33 cellular contexts compared by ENCODE assay signal in genomic region chr4:182202650-182203049, GRCh38. TPM values are rescaled to one million over a fixed set of nuclear protein-coding genes. Genes with fewer than 3 reads are reported as not detected.
"Had no signal": no experiment of that assay in that cellular context is flagged by ENCODE, and none has a peak within 500 bp of the region (broad histone marks: within the 10 kb centered on the region; RNA-seq: fewer than 3 reads in every experiment).

No MANE protein-coding gene starts in this region.

- ATAC-seq: activated CD4-positive, alpha-beta T cell treated with anti-CD3 and anti-CD28 coated beads for 36 hours; activated CD8-positive, alpha-beta memory T cell treated with anti-CD3 and anti-CD28 coated beads, Interleukin-2, amount 10 ng/mL, durations not matched to agents 7 days and 5 days; activated CD8-positive, alpha-beta T cell treated with anti-CD3 and anti-CD28 coated beads, Interleukin-2, amount 10 ng/mL, durations not matched to agents 7 days and 5 days; gastroesophageal sphincter; T-helper 17 cell had no signal

- H3K9me3 Mint-ChIP-seq: activated CD4-positive, alpha-beta memory T cell treated with anti-CD3 and anti-CD28 coated beads for 36 hours; activated CD4-positive, alpha-beta T cell treated with anti-CD3 and anti-CD28 coated beads, Interleukin-2, amount 10 ng/mL, durations not matched to agents 24 days and 14 days; activated naive CD4-positive, alpha-beta T cell treated with anti-CD3 and anti-CD28 coated beads for 36 hours; activated naive CD4-positive, alpha-beta T cell treated with anti-CD3 and anti-CD28 coated beads, Interleukin-2, amount 50 U/mL, for 24 hours; activated naive CD8-positive, alpha-beta T cell treated with anti-CD3 and anti-CD28 coated beads, Interleukin-2, amount 10 ng/mL, durations not matched to agents 7 days and 5 days; activated T-helper 1 cell treated with anti-CD3 and anti-CD28 coated beads, Interleukin-12 subunit alpha, Interleukin-12 subunit beta, Interleukin-2, Interleukin-4 antibody, amounts not matched to agents 30 ng/mL and 10 ng/mL and 1 ng/mL, durations not matched to agents 14 hours and 24 hours and 36 hours; endodermal cell; T-helper 2 cell treated with Interferon-gamma antibody and Interleukin-4, amounts not matched to agents 5 μg/mL and 100 μg/mL, for 36 hours had no signal

- H3K27me3 Mint-ChIP-seq: activated CD4-positive, alpha-beta memory T cell treated with anti-CD3 and anti-CD28 coated beads for 36 hours; activated CD4-positive, alpha-beta T cell treated with anti-CD3 and anti-CD28 coated beads for 36 hours; activated CD4-positive, alpha-beta T cell treated with anti-CD3 and anti-CD28 coated beads, Interleukin-2, amount 10 ng/mL, durations not matched to agents 24 days and 14 days; activated CD8-positive, alpha-beta memory T cell treated with anti-CD3 and anti-CD28 coated beads, Interleukin-2, amount 10 ng/mL, durations not matched to agents 7 days and 5 days; activated naive CD8-positive, alpha-beta T cell treated with anti-CD3 and anti-CD28 coated beads, Interleukin-2, amount 10 ng/mL, durations not matched to agents 7 days and 5 days had no signal

- DNase-seq: activated CD4-positive, alpha-beta memory T cell treated with anti-CD3 and anti-CD28 coated beads for 36 hours; activated CD4-positive, alpha-beta T cell treated with anti-CD3 and anti-CD28 coated beads for 36 hours; activated CD4-positive, alpha-beta T cell treated with anti-CD3 and anti-CD28 coated beads, Interleukin-2, amount 10 ng/mL, durations not matched to agents 24 days and 14 days; activated CD4-positive, CD25-positive, alpha-beta regulatory T cell; activated CD4-positive, CD25-positive, alpha-beta regulatory T cell treated with anti-CD3 and anti-CD28 coated beads, Interleukin-2, amount 50 U/mL, for 72 hours; activated CD8-positive, alpha-beta memory T cell treated with anti-CD3 and anti-CD28 coated beads, Interleukin-2, amount 10 ng/mL, durations not matched to agents 7 days and 5 days; activated CD8-positive, alpha-beta memory T cell treated with anti-CD3 and anti-CD28 coated beads, Interleukin-2, amount 50 U/mL, for 4 hours; activated CD8-positive, alpha-beta T cell treated with anti-CD3 and anti-CD28 coated beads, Interleukin-2, amount 10 ng/mL, durations not matched to agents 7 days and 5 days; activated effector memory CD4-positive, alpha-beta T cell treated with anti-CD3 and anti-CD28 coated beads, Interleukin-2, amount 50 U/mL, for 16 hours; activated naive CD4-positive, alpha-beta T cell treated with anti-CD3 and anti-CD28 coated beads for 36 hours; activated naive CD8-positive, alpha-beta T cell treated with anti-CD3 and anti-CD28 coated beads, Interleukin-2, amount 10 ng/mL, durations not matched to agents 7 days and 5 days; activated T-cell treated with anti-CD3 and anti-CD28 coated beads, Interleukin-2, amount 50 U/mL, for 1 hour; activated T-cell treated with anti-CD3 and anti-CD28 coated beads, Interleukin-2, amount 50 U/mL, for 48 hours; central memory CD4-positive, alpha-beta T cell; cerebellar nuclear complex; colonic mucosa; effector CD8-positive, alpha-beta T cell; endodermal cell; esophagus squamous epithelium; foreskin melanocyte; T-helper 1 cell; T-helper 17 cell; T1000 had no signal

- H3K9me3 ChIP-seq: ascending aorta, breast epithelium, colonic mucosa, esophagus squamous epithelium, gastroesophageal sphincter had no signal

- H3K27ac Mint-ChIP-seq: activated CD4-positive, alpha-beta memory T cell treated with anti-CD3 and anti-CD28 coated beads for 36 hours; activated CD4-positive, alpha-beta T cell treated with anti-CD3 and anti-CD28 coated beads for 36 hours; activated CD4-positive, alpha-beta T cell treated with anti-CD3 and anti-CD28 coated beads, Interleukin-2, amount 10 ng/mL, durations not matched to agents 24 days and 14 days; activated CD8-positive, alpha-beta memory T cell treated with anti-CD3 and anti-CD28 coated beads, Interleukin-2, amount 10 ng/mL, durations not matched to agents 7 days and 5 days; activated CD8-positive, alpha-beta T cell treated with anti-CD3 and anti-CD28 coated beads, Interleukin-2, amount 10 ng/mL, durations not matched to agents 7 days and 5 days; activated naive CD4-positive, alpha-beta T cell treated with anti-CD3 and anti-CD28 coated beads for 36 hours; activated naive CD4-positive, alpha-beta T cell treated with anti-CD3 and anti-CD28 coated beads, Interleukin-2, amount 50 U/mL, for 24 hours; activated naive CD8-positive, alpha-beta T cell treated with anti-CD3 and anti-CD28 coated beads, Interleukin-2, amount 10 ng/mL, durations not matched to agents 7 days and 5 days; activated T-helper 1 cell treated with anti-CD3 and anti-CD28 coated beads, Interleukin-12 subunit alpha, Interleukin-12 subunit beta, Interleukin-2, Interleukin-4 antibody, amounts not matched to agents 30 ng/mL and 10 ng/mL and 1 ng/mL, durations not matched to agents 14 hours and 24 hours and 36 hours; activated T-helper 2 cell treated with anti-CD3 and anti-CD28 coated beads, Interferon-gamma antibody, Interleukin-2, Interleukin-4, amounts not matched to agents 10 μg/mL and 5 μg/mL and 100 μg/mL, durations not matched to agents 14 hours and 24 hours and 36 hours; brain; T-helper 17 cell; T-helper 2 cell treated with Interferon-gamma antibody and Interleukin-4, amounts not matched to agents 5 μg/mL and 100 μg/mL, for 36 hours had no signal

- H3K4me3 ChIP-seq: ascending aorta, breast epithelium, cardiac muscle cell, colonic mucosa, esophagus squamous epithelium, gastroesophageal sphincter had no signal

- H3K36me3 ChIP-seq: ascending aorta, breast epithelium, cardiac muscle cell, colonic mucosa, esophagus squamous epithelium, gastroesophageal sphincter had no signal

- H3K4me3 Mint-ChIP-seq: activated CD4-positive, alpha-beta memory T cell treated with anti-CD3 and anti-CD28 coated beads for 36 hours; activated CD4-positive, alpha-beta T cell treated with anti-CD3 and anti-CD28 coated beads for 36 hours; activated CD4-positive, alpha-beta T cell treated with anti-CD3 and anti-CD28 coated beads, Interleukin-2, amount 10 ng/mL, durations not matched to agents 24 days and 14 days; activated CD8-positive, alpha-beta memory T cell treated with anti-CD3 and anti-CD28 coated beads, Interleukin-2, amount 10 ng/mL, durations not matched to agents 7 days and 5 days; activated CD8-positive, alpha-beta T cell treated with anti-CD3 and anti-CD28 coated beads, Interleukin-2, amount 10 ng/mL, durations not matched to agents 7 days and 5 days; activated naive CD4-positive, alpha-beta T cell treated with anti-CD3 and anti-CD28 coated beads for 36 hours; activated naive CD4-positive, alpha-beta T cell treated with anti-CD3 and anti-CD28 coated beads, Interleukin-2, amount 50 U/mL, for 24 hours; activated naive CD8-positive, alpha-beta T cell treated with anti-CD3 and anti-CD28 coated beads, Interleukin-2, amount 10 ng/mL, durations not matched to agents 7 days and 5 days; activated T-helper 1 cell treated with anti-CD3 and anti-CD28 coated beads, Interleukin-12 subunit alpha, Interleukin-12 subunit beta, Interleukin-2, Interleukin-4 antibody, amounts not matched to agents 30 ng/mL and 10 ng/mL and 1 ng/mL, durations not matched to agents 14 hours and 24 hours and 36 hours; brain; endodermal cell; T-helper 17 cell; T-helper 2 cell treated with Interferon-gamma antibody and Interleukin-4, amounts not matched to agents 5 μg/mL and 100 μg/mL, for 36 hours had no signal

- H3K27ac ChIP-seq: ascending aorta, breast epithelium, cardiac muscle cell, colonic mucosa, esophagus squamous epithelium, gastroesophageal sphincter had no signal

- H3K27me3 ChIP-seq: ascending aorta, breast epithelium, colonic mucosa, esophagus squamous epithelium, gastroesophageal sphincter had no signal

- H3K4me1 ChIP-seq: ascending aorta, breast epithelium, colonic mucosa had no signal

- H3K4me1 Mint-ChIP-seq: activated CD4-positive, alpha-beta T cell treated with anti-CD3 and anti-CD28 coated beads for 36 hours; activated CD4-positive, alpha-beta T cell treated with anti-CD3 and anti-CD28 coated beads, Interleukin-2, amount 10 ng/mL, durations not matched to agents 24 days and 14 days; activated CD8-positive, alpha-beta memory T cell treated with anti-CD3 and anti-CD28 coated beads, Interleukin-2, amount 10 ng/mL, durations not matched to agents 7 days and 5 days; activated naive CD4-positive, alpha-beta T cell treated with anti-CD3 and anti-CD28 coated beads, Interleukin-2, amount 50 U/mL, for 24 hours; activated naive CD8-positive, alpha-beta T cell treated with anti-CD3 and anti-CD28 coated beads, Interleukin-2, amount 10 ng/mL, durations not matched to agents 7 days and 5 days; T-helper 17 cell had no signal

- H3K36me3 Mint-ChIP-seq: activated CD4-positive, alpha-beta memory T cell treated with anti-CD3 and anti-CD28 coated beads for 36 hours; activated CD8-positive, alpha-beta memory T cell treated with anti-CD3 and anti-CD28 coated beads, Interleukin-2, amount 10 ng/mL, durations not matched to agents 7 days and 5 days; activated naive CD4-positive, alpha-beta T cell treated with anti-CD3 and anti-CD28 coated beads, Interleukin-2, amount 50 U/mL, for 24 hours; activated naive CD8-positive, alpha-beta T cell treated with anti-CD3 and anti-CD28 coated beads, Interleukin-2, amount 10 ng/mL, durations not matched to agents 7 days and 5 days had no signal

RNA-seq across cellular contexts. Expression of gene TENM3, which starts 40.6 kb away (rescaled TPM):
- total RNA-seq: activated CD4-positive, alpha-beta memory T cell treated with anti-CD3 and anti-CD28 coated beads for 36 hours; activated CD4-positive, alpha-beta T cell treated with anti-CD3 and anti-CD28 coated beads for 36 hours; activated CD4-positive, alpha-beta T cell treated with anti-CD3 and anti-CD28 coated beads, Interleukin-2, amount 10 ng/mL, durations not matched to agents 24 days and 14 days; activated CD8-positive, alpha-beta memory T cell treated with anti-CD3 and anti-CD28 coated beads for 36 hours; activated CD8-positive, alpha-beta memory T cell treated with anti-CD3 and anti-CD28 coated beads, Interleukin-2, amount 10 ng/mL, durations not matched to agents 7 days and 5 days; activated CD8-positive, alpha-beta T cell treated with anti-CD3 and anti-CD28 coated beads, Interleukin-2, amount 10 ng/mL, durations not matched to agents 7 days and 5 days; activated naive CD4-positive, alpha-beta T cell treated with anti-CD3 and anti-CD28 coated beads for 36 hours; activated naive CD8-positive, alpha-beta T cell treated with anti-CD3 and anti-CD28 coated beads, Interleukin-2, amount 10 ng/mL, durations not matched to agents 7 days and 5 days; activated T-helper 1 cell treated with anti-CD3 and anti-CD28 coated beads, Interleukin-12 subunit alpha, Interleukin-12 subunit beta, Interleukin-2, Interleukin-4 antibody, amounts not matched to agents 30 ng/mL and 10 ng/mL and 1 ng/mL, durations not matched to agents 14 hours and 24 hours and 36 hours; T-helper 17 cell had no signal
